In the genomic region with DNA sequence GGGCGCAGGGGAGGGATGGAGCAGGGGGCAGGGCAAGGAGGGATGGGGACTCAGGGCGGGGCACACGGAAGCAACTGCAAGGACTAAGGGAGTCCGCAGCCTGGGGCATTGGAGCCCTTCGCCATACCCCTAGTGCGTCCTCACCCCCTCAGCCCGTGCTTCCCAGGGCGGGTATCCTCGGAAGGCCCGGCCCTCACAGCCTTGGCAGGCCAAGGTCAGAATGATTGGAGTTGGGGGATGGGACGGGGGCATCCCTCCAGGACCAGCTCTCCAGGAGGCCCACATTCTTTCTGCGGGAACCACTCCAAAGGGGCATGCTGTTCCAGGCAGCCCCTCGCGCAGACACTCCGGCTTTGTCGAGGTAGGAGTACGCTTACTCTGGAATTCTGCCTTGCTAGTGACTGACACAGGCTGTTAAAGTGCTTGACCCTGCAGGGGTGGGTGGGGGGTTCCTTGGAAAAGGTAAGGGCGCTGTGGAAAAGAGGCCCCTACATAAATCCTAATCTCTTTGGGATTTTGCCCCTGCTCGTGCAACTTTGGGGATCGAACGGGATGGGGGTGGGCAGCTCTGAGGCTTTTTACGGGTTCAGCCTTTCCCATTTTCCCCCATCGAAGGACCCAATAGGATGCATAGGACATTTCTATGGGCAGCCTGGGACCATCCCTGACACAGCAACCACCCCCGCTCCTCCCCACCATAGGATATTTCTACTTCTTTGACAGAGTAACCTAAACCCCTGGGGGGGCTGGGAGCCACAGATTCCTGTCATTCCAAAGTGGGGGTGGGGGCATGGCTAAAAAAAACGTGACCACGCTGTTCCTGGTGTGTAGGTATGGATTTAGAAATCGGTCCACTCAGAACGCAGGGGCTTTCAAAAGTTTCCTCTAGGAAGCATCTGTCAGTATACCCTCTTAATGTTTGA, we compare ENCODE assay signal across 8 cellular contexts. TPM values are rescaled to one million over a fixed set of nuclear protein-coding genes. Genes with fewer than 3 reads are reported as not detected.
DNase-seq lines count a peak whose midpoint lies in the region; ATAC-seq lines count a peak whose summit lies in the region.

No MANE protein-coding gene starts in this region.

- H3K4me1 Mint-ChIP-seq in T-helper 2 cell treated with Interferon-gamma antibody and Interleukin-4, amounts not matched to agents 5 μg/mL and 100 μg/mL, for 36 hours (ENCODE audit: low read depth) = peaks cover 30% of the 10 kb centered on the region
- peaks cover 36% of the 10 kb centered on the region for H3K4me1 Mint-ChIP-seq in activated CD4-positive, alpha-beta memory T cell treated with anti-CD3 and anti-CD28 coated beads for 36 hours (ENCODE audit: low read depth)
- peaks cover 50 to 52% of the 10 kb centered on the region in 2 donors for H3K4me1 Mint-ChIP-seq in immature natural killer cell

- CTCF ChIA-PET in activated CD4-positive, alpha-beta memory T cell treated with anti-CD3 and anti-CD28 coated beads for 36 hours (lab: Charles Lee) = interaction anchor here (1.3 to 1.4 kb wide), 2 partner anchors 51 to 94 kb away, joined by 4 to 7 read pairs; no protein-coding TSS in a partner anchor

- H3K4me3 Mint-ChIP-seq in T-helper 2 cell treated with Interferon-gamma antibody and Interleukin-4, amounts not matched to agents 5 μg/mL and 100 μg/mL, for 36 hours = peak overlapping the region; percentile 83
- peak overlapping the region; percentile 83 for H3K4me3 Mint-ChIP-seq in activated CD4-positive, alpha-beta memory T cell treated with anti-CD3 and anti-CD28 coated beads for 36 hours
- H3K4me3 Mint-ChIP-seq in immature natural killer cell = peak overlapping the region; percentile 81 to 95 (median 85)

- intact Hi-C loops in activated CD4-positive, alpha-beta memory T cell treated with anti-CD3 and anti-CD28 coated beads for 36 hours (cut with micrococcal nuclease) = loop anchor here (1.0 to 10.0 kb wide), 5 partner anchors 51 to 325 kb away; partner anchors contain the start of genes ARF1, GUK1 and IBA57

- H3K27me3 Mint-ChIP-seq in T-helper 2 cell treated with Interferon-gamma antibody and Interleukin-4, amounts not matched to agents 5 μg/mL and 100 μg/mL, for 36 hours (ENCODE audit: low read depth) = no peaks in the 10 kb centered on the region
- no peaks in the 10 kb centered on the region for H3K27me3 Mint-ChIP-seq in activated CD4-positive, alpha-beta memory T cell treated with anti-CD3 and anti-CD28 coated beads for 36 hours
- peaks cover 15 to 20% (median 16%) of the 10 kb centered on the region in 3 donors for H3K27me3 Mint-ChIP-seq in immature natural killer cell (ENCODE audit: low read depth in 3 of 3)

- no peak for ATAC-seq in HG02798 (IDR thresholded peaks at IDR 0.05; ENCODE audit: poor library complexity, unreplicated experiment)
- no peak for ATAC-seq in HG03378 (IDR thresholded peaks at IDR 0.05; ENCODE audit: unreplicated experiment)

- H3K9me3 Mint-ChIP-seq in T-helper 2 cell treated with Interferon-gamma antibody and Interleukin-4, amounts not matched to agents 5 μg/mL and 100 μg/mL, for 36 hours = no peaks in the 10 kb centered on the region
- H3K9me3 Mint-ChIP-seq in activated CD4-positive, alpha-beta memory T cell treated with anti-CD3 and anti-CD28 coated beads for 36 hours = no peaks in the 10 kb centered on the region
- no peaks in the 10 kb centered on the region for H3K9me3 Mint-ChIP-seq in immature natural killer cell

- H3K27ac ChIP-seq in substantia nigra (ENCODE audit: low read depth, low read length, poor library complexity, severe bottlenecking) = peak overlapping the region; percentile 66

- H3K27ac Mint-ChIP-seq in T-helper 2 cell treated with Interferon-gamma antibody and Interleukin-4, amounts not matched to agents 5 μg/mL and 100 μg/mL, for 36 hours = peak overlapping the region; percentile 69
- no peak overlapping the region for H3K27ac Mint-ChIP-seq in activated CD4-positive, alpha-beta memory T cell treated with anti-CD3 and anti-CD28 coated beads for 36 hours
- peak overlapping the region; percentile 23 to 78 (median 74) for H3K27ac Mint-ChIP-seq in immature natural killer cell

- POLR2A ChIA-PET in activated CD4-positive, alpha-beta memory T cell treated with anti-CD3 and anti-CD28 coated beads for 36 hours (lab: Charles Lee) = interaction anchor here (0.7 to 4.0 kb wide), 7 partner anchors 9 to 242 kb away, joined by 3 to 33 read pairs (median 7); partner anchors contain the start of genes IBA57, RNF187 and TRIM17

- peaks cover 35% of the 10 kb centered on the region for H3K36me3 Mint-ChIP-seq in T-helper 2 cell treated with Interferon-gamma antibody and Interleukin-4, amounts not matched to agents 5 μg/mL and 100 μg/mL, for 36 hours (ENCODE audit: low read depth)
- peaks cover 21% of the 10 kb centered on the region for H3K36me3 Mint-ChIP-seq in activated CD4-positive, alpha-beta memory T cell treated with anti-CD3 and anti-CD28 coated beads for 36 hours
- H3K36me3 Mint-ChIP-seq in immature natural killer cell = peaks cover 0 to 8% (median 0%) of the 10 kb centered on the region in 3 donors

- DNase-seq in T-helper 2 cell treated with Interferon-gamma antibody and Interleukin-4, amounts not matched to agents 5 μg/mL and 100 μg/mL, for 36 hours (ENCODE audit: low spot score) = no peak
- DNase-seq in T-helper 2 cell (no peak), immature natural killer cell (no peak), substantia nigra (lab: John Stamatoyannopoulos, UW) (peak in 4 of 49 donors; percentile 48 to 69 (median 59)), DMS114 treated with DMSO at 0.1 percent for 48 hours (lab: John Stamatoyannopoulos, UW; ENCODE audit: unreplicated experiment) (no peak)
- no peak for DNase-seq in activated CD4-positive, alpha-beta memory T cell treated with anti-CD3 and anti-CD28 coated beads for 36 hours

RNA-seq across cellular contexts. Expression of gene TRIM11, which starts 0.7 kb away (rescaled TPM):
- total RNA-seq in activated CD4-positive, alpha-beta memory T cell treated with anti-CD3 and anti-CD28 coated beads for 36 hours = 10 to 100 TPM; 33.6 to 34.9 TPM
- 10 to 100 TPM in 2 of 3 donors, 1 to 10 TPM in 1; 8.8 to 27.3 (median 10.7) TPM for polyA plus RNA-seq in immature natural killer cell

RNA-seq across cellular contexts. Expression of gene TRIM17, which starts 9.3 kb away (rescaled TPM):
- total RNA-seq in activated CD4-positive, alpha-beta memory T cell treated with anti-CD3 and anti-CD28 coated beads for 36 hours = 1 to 10 TPM; 1.5 to 1.6 TPM
- polyA plus RNA-seq in immature natural killer cell = 1 to 10 TPM in 1 of 3 donors, under 1 TPM in 1, not detected in 1; 0.53 to 1.7 TPM
